8 cellular contexts compared by ENCODE assay signal in genomic region chr4:118224239-118224829, GRCh38.
A peak's percentile ranks its signal among the peaks of the same experiment; 100 is the strongest.
DNase-seq lines count a peak whose midpoint lies in the region; ATAC-seq, FAIRE-seq and TF ChIP-seq lines count a peak whose summit lies in the region.

No MANE protein-coding gene starts in this region.

- H3K36me3 Mint-ChIP-seq in stimulated activated memory B cell treated with anti-CD40 and anti-IgM and Interleukin-4, amounts not matched to agents 10 μg/mL and 1 μg/mL and 100 μg/mL, for 72 hours: no peaks in the 10 kb centered on the region
- no peaks in the 10 kb centered on the region for H3K36me3 Mint-ChIP-seq in T-helper 17 cell (ENCODE audit: low read depth)

- H3K4me2 ChIP-seq in K562 (ENCODE audit: insufficient read depth, low read length): no peak overlapping the region

- peak; percentile 68 for ATAC-seq in HG02938 (IDR thresholded peaks at IDR 0.05; ENCODE audit: unreplicated experiment)
- ATAC-seq in K562: peak; percentile 71; the same call in 2 of the 3 replicates
- ATAC-seq in stimulated activated memory B cell treated with anti-CD40 and anti-IgM and Interleukin-4, amounts not matched to agents 10 μg/mL and 1 μg/mL and 100 μg/mL, for 72 hours: no peak
- no peak for ATAC-seq in T-helper 17 cell

- peak; percentile 59 to 69 for TF ChIP-seq RAD21 in K562 (CRISPR knock-in tag; conservative IDR thresholded peaks at IDR 0.05 in 1 of 2, IDR thresholded peaks at IDR 0.05 in 1 of 2)

- TF ChIP-seq CTCF in GM12865 (IDR thresholded peaks at IDR 0.05; ENCODE audit: insufficient read depth, low read depth, low read length, missing control alignments): peak; percentile 34
- peak; percentile 32 to 60 (median 50); a peak in 5 of 6 replicates for TF ChIP-seq CTCF in K562 (IDR thresholded peaks at IDR 0.05 in 2 of 3, conservative IDR thresholded peaks at IDR 0.05 in 1 of 3; ENCODE audit: insufficient read depth in 2 of 3, low read depth in 1 of 3, low read length in 3 of 3)

- no peaks in the 10 kb centered on the region for H3K9me3 Mint-ChIP-seq in stimulated activated memory B cell treated with anti-CD40 and anti-IgM and Interleukin-4, amounts not matched to agents 10 μg/mL and 1 μg/mL and 100 μg/mL, for 72 hours

- H3K4me3 Mint-ChIP-seq in stimulated activated memory B cell treated with anti-CD40 and anti-IgM and Interleukin-4, amounts not matched to agents 10 μg/mL and 1 μg/mL and 100 μg/mL, for 72 hours: no peak overlapping the region
- no peak overlapping the region for H3K4me3 Mint-ChIP-seq in T-helper 17 cell

- peak; percentile 56 for DNase-seq in A172 (ENCODE audit: low spot score)
- peak; percentile 53 for DNase-seq in GM12865 (ENCODE audit: low read depth)
- DNase-seq in NCI-H2196 treated with DMSO at 0.1 percent for 48 hours (lab: John Stamatoyannopoulos, UW; ENCODE audit: unreplicated experiment): peak; percentile 2
- peak; percentile 17 to 49 (median 19) for DNase-seq in K562 (ENCODE audit: extremely low read depth in 1 of 4, low spot score in 3 of 4)
- peak; percentile 73 for DNase-seq in left kidney (ENCODE audit: low read depth, low spot score)
- no peak for DNase-seq in T-helper 17 cell

- no peaks in the 10 kb centered on the region for H3K4me1 ChIP-seq in K562 (replicated peaks in 1 of 2; ENCODE audit: control insufficient read depth in 2 of 2, insufficient read depth in 2 of 2, low read length in 2 of 2)

- in situ Hi-C loops in K562 (cut with MboI): no loop called here

- POLR2A ChIA-PET in K562 (lab: Yijun Ruan, JAX): no interaction called here

- no peaks in the 10 kb centered on the region for H3K9me1 ChIP-seq in K562 (ENCODE audit: control insufficient read depth, insufficient read depth, low read length)

- TF ChIP-seq EP300 in K562 (IDR thresholded peaks at IDR 0.05; ENCODE audit: low read length): no peak

- H3K27ac Mint-ChIP-seq in stimulated activated memory B cell treated with anti-CD40 and anti-IgM and Interleukin-4, amounts not matched to agents 10 μg/mL and 1 μg/mL and 100 μg/mL, for 72 hours: no peak overlapping the region
- no peak overlapping the region for H3K27ac Mint-ChIP-seq in T-helper 17 cell

- no peaks in the 10 kb centered on the region for H3K4me1 Mint-ChIP-seq in stimulated activated memory B cell treated with anti-CD40 and anti-IgM and Interleukin-4, amounts not matched to agents 10 μg/mL and 1 μg/mL and 100 μg/mL, for 72 hours
- H3K4me1 Mint-ChIP-seq in T-helper 17 cell: no peaks in the 10 kb centered on the region

- H3K79me2 ChIP-seq in K562 (ENCODE audit: control insufficient read depth, insufficient read depth, low read length): no peaks in the 10 kb centered on the region

- intact Hi-C loops in K562 (cut with micrococcal nuclease): no loop called here

- no peak overlapping the region for H2AFZ ChIP-seq in K562 (ENCODE audit: low read depth, low read length)

- no peak overlapping the region for H3K9ac ChIP-seq in K562 (ENCODE audit: insufficient read depth in 1 of 2, low read depth in 2 of 2, low read length in 2 of 2)

- CTCF ChIA-PET in K562 (lab: Yijun Ruan, JAX; ENCODE audit: low intra/inter-chr PET ratio): no interaction called here

- H4K20me1 ChIP-seq in K562 (replicated peaks; ENCODE audit: control insufficient read depth, insufficient read depth, low read length): no peaks in the 10 kb centered on the region

- no TSS peak for BruUV-seq in K562 (replicated peaks; lab: Mats Ljungman, UMichigan)

- H3K36me3 ChIP-seq in K562 (ENCODE audit: control insufficient read depth, insufficient read depth, low read length): no peaks in the 10 kb centered on the region

- peaks cover 12% of the 10 kb centered on the region for H3K27me3 Mint-ChIP-seq in stimulated activated memory B cell treated with anti-CD40 and anti-IgM and Interleukin-4, amounts not matched to agents 10 μg/mL and 1 μg/mL and 100 μg/mL, for 72 hours
- peaks cover 17% of the 10 kb centered on the region for H3K27me3 Mint-ChIP-seq in T-helper 17 cell

- TF ChIP-seq POLR2A in K562 (conservative IDR thresholded peaks at IDR 0.05): no peak

- 0% methylated on average over 3 of the region's 3 CpGs for WGBS in K562 (ENCODE audit: insufficient coverage, low coverage, missing lambda C conversion rate)

- no peaks in the 10 kb centered on the region for H3K27me3 ChIP-seq in K562 (ENCODE audit: control insufficient read depth in 2 of 2, insufficient read depth in 2 of 2, low read length in 2 of 2)

- FAIRE-seq in K562 (lab: Jason Lieb, UNC): peak; percentile 58

- no peak overlapping the region for H3K4me3 ChIP-seq in GM12865 (ENCODE audit: low read depth, low read length)
- H3K4me3 ChIP-seq in K562: no peak overlapping the region

- H3K27ac ChIP-seq in K562 (ENCODE audit: extremely low read depth, low read depth, low read length): no peak overlapping the region

- H3K9me3 ChIP-seq in K562 (replicated peaks; ENCODE audit: control insufficient read depth, insufficient read depth, low read depth, low read length) (no peaks in the 10 kb centered on the region), T-helper 17 cell (ENCODE audit: control insufficient read depth, low read length, poor library complexity, severe bottlenecking) (no peaks in the 10 kb centered on the region)

TF ChIP-seq in K562, 482 proteins besides CTCF, POLR2A, EP300 and RAD21:
- TF ChIP-seq, protein P1, sequence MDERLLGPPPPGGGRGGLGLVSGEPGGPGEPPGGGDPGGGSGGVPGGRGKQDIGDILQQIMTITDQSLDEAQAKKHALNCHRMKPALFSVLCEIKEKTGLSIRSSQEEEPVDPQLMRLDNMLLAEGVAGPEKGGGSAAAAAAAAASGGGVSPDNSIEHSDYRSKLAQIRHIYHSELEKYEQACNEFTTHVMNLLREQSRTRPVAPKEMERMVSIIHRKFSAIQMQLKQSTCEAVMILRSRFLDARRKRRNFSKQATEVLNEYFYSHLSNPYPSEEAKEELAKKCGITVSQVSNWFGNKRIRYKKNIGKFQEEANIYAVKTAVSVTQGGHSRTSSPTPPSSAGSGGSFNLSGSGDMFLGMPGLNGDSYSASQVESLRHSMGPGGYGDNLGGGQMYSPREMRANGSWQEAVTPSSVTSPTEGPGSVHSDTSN (CRISPR knock-in tag; IDR thresholded peaks at IDR 0.05; ENCODE audit: low read depth): no peak
- TF ChIP-seq, protein P1 (tag; conservative IDR thresholded peaks at IDR 0.05; ENCODE audit: low read depth): no peak
- peak; percentile 63 for TF ChIP-seq C11orf30 (IDR thresholded peaks at IDR 0.05; ENCODE audit: low read depth)
- TF ChIP-seq HNRNPK (IDR thresholded peaks at IDR 0.05; ENCODE audit: low read depth, low read length, poor library complexity, severe bottlenecking): no peak
- TF ChIP-seq ZNF316 (IDR thresholded peaks at IDR 0.05): peak; percentile 68
- no peak for TF ChIP-seq ZNF184 (CRISPR knock-in tag; IDR thresholded peaks at IDR 0.05)
- TF ChIP-seq, protein P2, sequence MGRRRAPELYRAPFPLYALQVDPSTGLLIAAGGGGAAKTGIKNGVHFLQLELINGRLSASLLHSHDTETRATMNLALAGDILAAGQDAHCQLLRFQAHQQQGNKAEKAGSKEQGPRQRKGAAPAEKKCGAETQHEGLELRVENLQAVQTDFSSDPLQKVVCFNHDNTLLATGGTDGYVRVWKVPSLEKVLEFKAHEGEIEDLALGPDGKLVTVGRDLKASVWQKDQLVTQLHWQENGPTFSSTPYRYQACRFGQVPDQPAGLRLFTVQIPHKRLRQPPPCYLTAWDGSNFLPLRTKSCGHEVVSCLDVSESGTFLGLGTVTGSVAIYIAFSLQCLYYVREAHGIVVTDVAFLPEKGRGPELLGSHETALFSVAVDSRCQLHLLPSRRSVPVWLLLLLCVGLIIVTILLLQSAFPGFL (CRISPR knock-in tag; IDR thresholded peaks at IDR 0.05): no peak

Comparison
In these comparisons a context has a peak if more than half of its experiments do, and no peak if none do; other contexts are left out.
1. DNase-seq: peak in A172 (single experiment), GM12865 (single experiment), NCI-H2196 treated with DMSO at 0.1 percent for 48 hours (single experiment), K562 (4 of 4) and left kidney (single experiment); none in T-helper 17 cell (0 of 3).
2. ATAC-seq: peak in HG02938 (single experiment) and K562 (single experiment); none in stimulated activated memory B cell treated with anti-CD40 and anti-IgM and Interleukin-4, amounts not matched to agents 10 μg/mL and 1 μg/mL and 100 μg/mL, for 72 hours (single experiment) and T-helper 17 cell (single experiment).